Comparison of ENCODE assay signal across 11 cellular contexts in genomic region chr14:92582706-92583452, GRCh38.
A peak's percentile ranks its signal among the peaks of the same experiment; 100 is the strongest.
DNase-seq lines count a peak whose midpoint lies in the region; ATAC-seq lines count a peak whose summit lies in the region.
"Had no signal": no experiment of that assay in that cellular context is flagged by ENCODE, and none has a peak within 500 bp of the region (broad histone marks: within the 10 kb centered on the region; RNA-seq: fewer than 3 reads in every experiment).

No MANE protein-coding gene starts in this region.

- CTCF ChIA-PET in activated naive CD4-positive, alpha-beta T cell treated with anti-CD3 and anti-CD28 coated beads, Interleukin-2, amount 10 ng/mL, durations not matched to agents 7 days and 5 days (lab: Charles Lee), result interaction anchor here (0.8 kb wide), 1 partner anchor 30 kb away, joined by 3 read pairs; no protein-coding TSS in a partner anchor

- DNase-seq in activated naive CD4-positive, alpha-beta T cell treated with anti-CD3 and anti-CD28 coated beads, Interleukin-2, amount 10 ng/mL, durations not matched to agents 7 days and 5 days, result peak; percentile 37
- no peak for DNase-seq in activated naive CD4-positive, alpha-beta T cell treated with anti-CD3 and anti-CD28 coated beads, Interleukin-2, amount 50 U/mL, for 16 hours
- no peak for DNase-seq in T-helper 17 cell
- DNase-seq in stimulated activated CD4-positive, alpha-beta T cell treated with anti-CD3 and anti-CD28 coated beads, Interleukin-4, amount 100 ng/mL, for 4 hours, result no peak
- no peak for DNase-seq in NCI-H82 (lab: John Stamatoyannopoulos, UW)
- no peak for DNase-seq in NCI-H774 (lab: John Stamatoyannopoulos, UW)
- DNase-seq: aorta, foreskin keratinocyte had no signal

- peaks cover 5% of the 10 kb centered on the region for H3K27me3 Mint-ChIP-seq in activated naive CD4-positive, alpha-beta T cell treated with anti-CD3 and anti-CD28 coated beads, Interleukin-2, amount 10 ng/mL, durations not matched to agents 7 days and 5 days
- no peaks in the 10 kb centered on the region for H3K27me3 Mint-ChIP-seq in T-helper 17 cell

- peak; percentile 50 for ATAC-seq in HG02938 (IDR thresholded peaks at IDR 0.05; ENCODE audit: unreplicated experiment)
- ATAC-seq in T-helper 17 cell, result peak; percentile 40
- ATAC-seq in HG03025 (IDR thresholded peaks at IDR 0.05; ENCODE audit: low FRiP score, unreplicated experiment), result no peak
- ATAC-seq: foreskin keratinocyte had no signal

- H3K9me3 ChIP-seq in T-helper 17 cell (ENCODE audit: control insufficient read depth, low read length, poor library complexity, severe bottlenecking), result no peaks in the 10 kb centered on the region

- H3K27ac Mint-ChIP-seq in activated naive CD4-positive, alpha-beta T cell treated with anti-CD3 and anti-CD28 coated beads, Interleukin-2, amount 10 ng/mL, durations not matched to agents 7 days and 5 days, result peak overlapping the region; percentile 7
- no peak overlapping the region for H3K27ac Mint-ChIP-seq in T-helper 17 cell
- H3K27ac Mint-ChIP-seq: nephron had no signal

- H3K36me3 Mint-ChIP-seq in activated naive CD4-positive, alpha-beta T cell treated with anti-CD3 and anti-CD28 coated beads, Interleukin-2, amount 10 ng/mL, durations not matched to agents 7 days and 5 days, result peaks cover 44% of the 10 kb centered on the region
- H3K36me3 Mint-ChIP-seq in T-helper 17 cell (ENCODE audit: low read depth), result no peaks in the 10 kb centered on the region

- H3K9me3 Mint-ChIP-seq in activated naive CD4-positive, alpha-beta T cell treated with anti-CD3 and anti-CD28 coated beads, Interleukin-2, amount 10 ng/mL, durations not matched to agents 7 days and 5 days, result peaks cover 7% of the 10 kb centered on the region
- H3K9me3 Mint-ChIP-seq: nephron had no signal

- no peak overlapping the region for H3K4me3 Mint-ChIP-seq in activated naive CD4-positive, alpha-beta T cell treated with anti-CD3 and anti-CD28 coated beads, Interleukin-2, amount 10 ng/mL, durations not matched to agents 7 days and 5 days
- H3K4me3 Mint-ChIP-seq in T-helper 17 cell, result peak overlapping the region; percentile 49
- H3K4me3 Mint-ChIP-seq: nephron had no signal

- H3K4me1 Mint-ChIP-seq in activated naive CD4-positive, alpha-beta T cell treated with anti-CD3 and anti-CD28 coated beads, Interleukin-2, amount 10 ng/mL, durations not matched to agents 7 days and 5 days, result peaks cover 86% of the 10 kb centered on the region
- H3K4me1 Mint-ChIP-seq in T-helper 17 cell, result peaks cover 43% of the 10 kb centered on the region
